Comparison of ENCODE assay signal across 7 cellular contexts in genomic region chr5:10595305-10595677, GRCh38. TPM values are rescaled to one million over a fixed set of nuclear protein-coding genes. Genes with fewer than 3 reads are reported as not detected.
DNase-seq lines count a peak whose midpoint lies in the region; ATAC-seq and TF ChIP-seq lines count a peak whose summit lies in the region.

No MANE protein-coding gene starts in this region.

- H4K20me1 ChIP-seq in HCT116 (ENCODE audit: insufficient read depth), result no peaks in the 10 kb centered on the region

- H3K4me1 Mint-ChIP-seq in activated B cell treated with CpG ODN at 0.5 μM for 24 hours, result peaks cover 75% of the 10 kb centered on the region

- H3K27me3 ChIP-seq in HCT116 (ENCODE audit: insufficient read depth, low read length) (no peaks in the 10 kb centered on the region), right atrium auricular region (no peaks in the 10 kb centered on the region), thoracic aorta (replicated peaks; ENCODE audit: insufficient read depth) (no peaks in the 10 kb centered on the region)

- H3K27me3 Mint-ChIP-seq in activated B cell treated with CpG ODN at 0.5 μM for 24 hours, result no peaks in the 10 kb centered on the region

- peak overlapping the region; percentile 35 for H3K27ac Mint-ChIP-seq in activated B cell treated with CpG ODN at 0.5 μM for 24 hours

- H3K9me3 ChIP-seq in HCT116 (ENCODE audit: control insufficient read depth in 1 of 2, insufficient read depth in 1 of 2, low read depth in 1 of 2, low read length in 2 of 2), result no peaks in the 10 kb centered on the region
- peaks cover 0 to 6% of the 10 kb centered on the region in 2 donors for H3K9me3 ChIP-seq in right atrium auricular region
- H3K9me3 ChIP-seq in thoracic aorta, result no peaks in the 10 kb centered on the region

- RAD21 ChIA-PET in HCT116 (lab: Charles Lee; ENCODE audit: low non-redundant PET in 1 of 2, low total read pairs in 2 of 2, uncharacterized antibody in 2 of 2, unreplicated experiment in 2 of 2), result no interaction called here

- TF ChIP-seq POLR2A in HCT116 (IDR thresholded peaks at IDR 0.05; ENCODE audit: borderline replicate concordance, extremely low read depth, insufficient read depth, insufficient read length), result no peak
- no peak for TF ChIP-seq POLR2A in erythroblast (IDR thresholded peaks at IDR 0.05; ENCODE audit: low read length)

- H3K9me2 ChIP-seq in HCT116 (ENCODE audit: insufficient read depth), result no peaks in the 10 kb centered on the region

- H3K36me3 ChIP-seq in HCT116 (ENCODE audit: control insufficient read depth in 1 of 2, insufficient read depth in 2 of 2, low read length in 2 of 2) (no peaks in the 10 kb centered on the region), right atrium auricular region (no peaks in the 10 kb centered on the region), thoracic aorta (no peaks in the 10 kb centered on the region)

- H3K9ac ChIP-seq in HCT116 (ENCODE audit: low read length), result peak overlapping the region; percentile 60

- CTCF ChIA-PET in HCT116 (lab: Charles Lee) (interaction anchor here (1.0 kb wide), 1 partner anchor 9 kb away, joined by 3 read pairs; no protein-coding TSS in a partner anchor), activated B cell treated with CpG ODN at 0.5 μM for 24 hours (lab: Charles Lee) (no interaction called here)

- peaks cover 52% of the 10 kb centered on the region for H3K36me3 Mint-ChIP-seq in activated B cell treated with CpG ODN at 0.5 μM for 24 hours (ENCODE audit: low read depth)

- H3K4me2 ChIP-seq in HCT116 (ENCODE audit: low read length), result peak overlapping the region; percentile 80

- DNase-seq in HCT116 (ENCODE audit: low read depth, low spot score) (no peak), activated B cell treated with CpG ODN at 0.5 μM for 24 hours (no peak), right atrium auricular region (ENCODE audit: low spot score) (peak; percentile 57), thoracic aorta (ENCODE audit: low spot score) (no peak), globus pallidus (ENCODE audit: low spot score) (no peak), NOMO-1 treated with DMSO at 0.1 percent for 48 hours (lab: John Stamatoyannopoulos, UW; ENCODE audit: unreplicated experiment) (no peak), erythroblast (lab: John Stamatoyannopoulos, UW) (no peak)

- BruUV-seq in HCT116 (replicated peaks; lab: Mats Ljungman, UMichigan), result TSS peak; percentile 95

- H3K27ac ChIP-seq in HCT116 (ENCODE audit: low read depth, low read length) (peak overlapping the region; percentile 76), right atrium auricular region (peak overlapping the region; percentile 71 to 79), thoracic aorta (peak overlapping the region; percentile 33 to 64)

- H3K4me3 Mint-ChIP-seq in activated B cell treated with CpG ODN at 0.5 μM for 24 hours, result no peak overlapping the region

- H3K4me3 ChIP-seq in HCT116 (replicated peaks in 1 of 2; ENCODE audit: low read depth in 1 of 2, low read length in 2 of 2) (peak overlapping the region; percentile 23 to 43), right atrium auricular region (peak overlapping the region in 1 of 2 donors; percentile 15), thoracic aorta (peak overlapping the region; percentile 49)

- TF ChIP-seq CTCF in HCT116 (IDR thresholded peaks at IDR 0.05 in 2 of 3, conservative IDR thresholded peaks at IDR 0.05 in 1 of 3; ENCODE audit: borderline replicate concordance in 1 of 3, insufficient read depth in 1 of 3, low read depth in 2 of 3, low read length in 2 of 3), result no peak
- no peak for TF ChIP-seq CTCF in activated B cell treated with CpG ODN at 0.5 μM for 24 hours (IDR thresholded peaks at IDR 0.05)
- TF ChIP-seq CTCF in right atrium auricular region (IDR thresholded peaks at IDR 0.05), result no peak
- no peak for TF ChIP-seq CTCF in thoracic aorta (IDR thresholded peaks at IDR 0.05)

- POLR2A ChIA-PET in HCT116 (lab: Charles Lee), result no interaction called here
- POLR2A ChIA-PET in activated B cell treated with CpG ODN at 0.5 μM for 24 hours (lab: Charles Lee), result interaction anchor here (1.0 kb wide), 1 partner anchor 111 kb away, joined by 4 read pairs; no protein-coding TSS in a partner anchor

- TF ChIP-seq RAD21 in HCT116 (IDR thresholded peaks at IDR 0.05; ENCODE audit: low read depth), result no peak

- H3K4me1 ChIP-seq in HCT116 (ENCODE audit: control insufficient read depth in 1 of 2, insufficient read depth in 2 of 2, low read length in 2 of 2), result peaks cover 35 to 90% of the 10 kb centered on the region in 2 experiments
- H3K4me1 ChIP-seq in right atrium auricular region, result peaks cover 0 to 24% of the 10 kb centered on the region in 2 donors
- peaks cover 4 to 46% of the 10 kb centered on the region in 2 donors for H3K4me1 ChIP-seq in thoracic aorta (ENCODE audit: control insufficient read depth in 1 of 2, low read depth in 2 of 2)

- H3K79me2 ChIP-seq in HCT116 (ENCODE audit: insufficient read depth, low read length), result peaks cover 68% of the 10 kb centered on the region

- intact Hi-C loops in HCT116 (cut with micrococcal nuclease), result no loop called here
- intact Hi-C loops in activated B cell treated with CpG ODN at 0.5 μM for 24 hours (cut with micrococcal nuclease), result no loop called here

- peak; percentile 31 for ATAC-seq in HCT116
- ATAC-seq in activated B cell treated with CpG ODN at 0.5 μM for 24 hours (ENCODE audit: low read depth), result no peak
- ATAC-seq in thoracic aorta (ENCODE audit: insufficient number of reproducible peaks, low FRiP score, low read depth), result no peak

- H3K9me3 Mint-ChIP-seq in activated B cell treated with CpG ODN at 0.5 μM for 24 hours, result peaks cover 5% of the 10 kb centered on the region

- H2AFZ ChIP-seq in HCT116 (ENCODE audit: low read depth, low read length, poor library complexity, severe bottlenecking), result no peak overlapping the region

TF ChIP-seq in HCT116, 20 proteins besides CTCF, POLR2A, EP300 and RAD21:
- no peak for TF ChIP-seq FOSL1 (IDR thresholded peaks at IDR 0.05; ENCODE audit: low read depth)
- TF ChIP-seq EGR1 (IDR thresholded peaks at IDR 0.05; ENCODE audit: low read depth), result no peak
- TF ChIP-seq POLR2AphosphoS5 (IDR thresholded peaks at IDR 0.05; ENCODE audit: low read depth, low read length), result no peak
- TF ChIP-seq SRF (IDR thresholded peaks at IDR 0.05; ENCODE audit: low read depth), result no peak

RNA-seq across cellular contexts. Expression of gene ANKRD33B, which starts 31.4 kb away (rescaled TPM):
- total RNA-seq in HCT116 (2021; ENCODE audit: unreplicated experiment), result 10.9 TPM
- polyA plus RNA-seq in HCT116 (2012), result 3.8 and 4.5 TPM in 2 replicates
- 156 and 170 TPM in 2 replicates for total RNA-seq in activated B cell treated with CpG ODN at 0.5 μM for 24 hours
- total RNA-seq in right atrium auricular region, result 1 to 10 TPM; 1.2 to 4.7 TPM
- 1 to 10 TPM; 4.9 to 5.7 TPM for total RNA-seq in thoracic aorta

Comparison
In these comparisons a context has a peak if more than half of its experiments do, and no peak if none do; other contexts are left out.
1. RNA of gene ANKRD33B, which starts 31.4 kb away (total RNA-seq): 156 to 170 TPM in activated B cell treated with CpG ODN at 0.5 μM for 24 hours; 10.9 TPM in HCT116 (single experiment), 4.9 to 5.7 TPM in thoracic aorta and 1.2 to 4.7 TPM in right atrium auricular region; every median in the first group is over 10 times any median in the second.
2. Peak in every context shown above with its lines, with median percentiles within 50 percentile points of each other: H3K27ac ChIP-seq.